In the genomic region with DNA sequence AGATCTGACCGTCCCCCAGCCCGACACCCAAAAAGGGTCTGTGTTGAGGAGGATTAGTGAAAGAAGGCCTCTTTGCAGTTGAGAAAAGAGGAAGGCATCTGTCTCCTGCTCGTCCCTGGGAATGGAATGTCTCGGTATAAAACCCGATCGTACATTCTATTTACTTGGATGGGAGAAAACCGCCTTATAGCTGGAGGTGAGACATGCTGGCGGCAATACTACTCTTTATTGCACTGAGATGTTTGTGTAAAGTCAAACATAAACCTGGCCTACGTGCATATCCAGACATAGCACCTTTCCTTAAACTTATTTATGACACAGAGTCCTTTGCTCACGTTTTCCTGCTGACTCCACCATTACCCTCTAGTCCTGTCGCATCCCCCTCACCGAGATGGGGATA, we compare ENCODE assay signal across 21 cellular contexts. TPM values are rescaled to one million over a fixed set of nuclear protein-coding genes. Genes with fewer than 3 reads are reported as not detected.
DNase-seq lines count a peak whose midpoint lies in the region; ATAC-seq and TF ChIP-seq lines count a peak whose summit lies in the region.
"Had no signal": no experiment of that assay in that cellular context is flagged by ENCODE, and none has a peak within 500 bp of the region (broad histone marks: within the 10 kb centered on the region; RNA-seq: fewer than 3 reads in every experiment).

No MANE protein-coding gene starts in this region.

- no peaks in the 10 kb centered on the region for H3K27me3 ChIP-seq in endodermal cell (ENCODE audit: control insufficient read depth, insufficient read depth, low read length, poor library complexity, severe bottlenecking)
- no peaks in the 10 kb centered on the region for H3K27me3 ChIP-seq in neuronal stem cell (ENCODE audit: control insufficient read depth in 3 of 3, insufficient read depth in 3 of 3, low read depth in 1 of 3, low read length in 3 of 3)
- no peaks in the 10 kb centered on the region for H3K27me3 ChIP-seq in dorsolateral prefrontal cortex
- H3K27me3 ChIP-seq: BE2C, SJCRH30 had no signal

- no peak overlapping the region for H3K18ac ChIP-seq in neuronal stem cell (ENCODE audit: low read length)

- H2BK120ac ChIP-seq in neuronal stem cell (ENCODE audit: low read depth, low read length): no peak overlapping the region

- no peak overlapping the region for H3K4me3 Mint-ChIP-seq in endodermal cell

- no peak overlapping the region for H3K23ac ChIP-seq in neuronal stem cell (ENCODE audit: low read depth, low read length, poor library complexity)

- no peak overlapping the region for H3K4ac ChIP-seq in neuronal stem cell (ENCODE audit: low read length)

- H3K9me3 ChIP-seq in endodermal cell (ENCODE audit: control insufficient read depth, low read length): no peaks in the 10 kb centered on the region
- no peaks in the 10 kb centered on the region for H3K9me3 ChIP-seq in neuronal stem cell (replicated peaks in 1 of 2; ENCODE audit: control insufficient read depth in 2 of 2, insufficient read depth in 1 of 2, low read depth in 1 of 2, low read length in 2 of 2)
- H3K9me3 ChIP-seq: BE2C, SJCRH30 had no signal

- no peak overlapping the region for H4K91ac ChIP-seq in neuronal stem cell (ENCODE audit: low read depth, low read length, poor library complexity)

- H3K9ac ChIP-seq in endodermal cell (ENCODE audit: extremely low read depth, low read length, poor library complexity, severe bottlenecking) (no peak overlapping the region), neuronal stem cell (ENCODE audit: low read depth, low read length, poor library complexity) (no peak overlapping the region)

- no peak overlapping the region for H3K27ac ChIP-seq in endodermal cell (ENCODE audit: low read depth, low read length)
- H3K27ac ChIP-seq in neuronal stem cell (replicated peaks; ENCODE audit: low read length): peak overlapping the region; percentile 59
- H3K27ac ChIP-seq in dorsolateral prefrontal cortex: peak overlapping the region in 1 of 59 donors; percentile 11
- H3K27ac ChIP-seq: 22Rv1, RWPE1, SJCRH30 had no signal

- no peak overlapping the region for H2BK12ac ChIP-seq in neuronal stem cell (ENCODE audit: low read length)

- no peak overlapping the region for H3K4me2 ChIP-seq in neuronal stem cell (ENCODE audit: insufficient read depth, low read length, poor library complexity, severe bottlenecking)

- H3K27me3 Mint-ChIP-seq in endodermal cell (ENCODE audit: insufficient read depth): no peaks in the 10 kb centered on the region
- H3K27me3 Mint-ChIP-seq: CD4-positive, alpha-beta memory T cell had no signal

- peaks cover 60% of the 10 kb centered on the region for H3K36me3 Mint-ChIP-seq in endodermal cell (ENCODE audit: low read depth)

- H2AK5ac ChIP-seq in neuronal stem cell (ENCODE audit: low read depth, low read length): no peak overlapping the region

- intact Hi-C loops in dorsolateral prefrontal cortex (cut with DNase I): no loop called here

- no peak overlapping the region for H3K4me3 ChIP-seq in endodermal cell (ENCODE audit: low read length)
- no peak overlapping the region for H3K4me3 ChIP-seq in neuronal stem cell (ENCODE audit: low read length in 2 of 2)
- H3K4me3 ChIP-seq in dorsolateral prefrontal cortex: no peak overlapping the region
- H3K4me3 ChIP-seq: SJCRH30 had no signal

- TF ChIP-seq CTCF in endodermal cell (conservative IDR thresholded peaks at IDR 0.05) (no peak), dorsolateral prefrontal cortex (IDR thresholded peaks at IDR 0.05 in 54 of 56, conservative IDR thresholded peaks at IDR 0.05 in 2 of 56; ENCODE audit: low read depth in 1 of 56, partially characterized antibody in 56 of 56) (no peak)

- H3K4me1 ChIP-seq in endodermal cell (ENCODE audit: control insufficient read depth, insufficient read depth, low read length) (no peaks in the 10 kb centered on the region), neuronal stem cell (ENCODE audit: control insufficient read depth in 2 of 2, insufficient read depth in 1 of 2, low read depth in 1 of 2, low read length in 2 of 2) (peaks cover 10% of the 10 kb centered on the region in 2 donors)
- H3K4me1 ChIP-seq: BE2C, SJCRH30 had no signal

- DNase-seq in NCI-H82 (lab: John Stamatoyannopoulos, UW) (peak; percentile 58), NCI-H82 treated with DMSO at 0.1 percent for 48 hours (lab: John Stamatoyannopoulos, UW; ENCODE audit: unreplicated experiment) (no peak), endodermal cell (no peak), neuronal stem cell (ENCODE audit: low spot score) (no peak), dorsolateral prefrontal cortex (no peak), nucleus accumbens (lab: John Stamatoyannopoulos, UW) (no peak)
- DNase-seq: BE2C; CD4-positive, alpha-beta memory T cell; DMS79; KBM-7; NCI-H1048; NCI-H1436 treated with DMSO at 0.1 percent for 48 hours; NCI-H2029 treated with DMSO at 0.1 percent for 48 hours; NCI-H2171 treated with DMSO at 0.1 percent for 48 hours; NCI-H446 treated with DMSO at 0.1 percent for 48 hours; SJCRH30 had no signal

- 91 to 93% methylated on average over 9 to 12 of the region's 12 CpGs for WGBS in endodermal cell (ENCODE audit: insufficient coverage in 1 of 2, insufficient read length in 1 of 2), 2 experiments
- WGBS in neuronal stem cell (ENCODE audit: extremely low coverage in 2 of 2, insufficient read length in 2 of 2, insufficient replicate concordance in 1 of 2), 2 donors: no CpG with 5 or more reads among the region's 12 CpGs

- H3K36me3 ChIP-seq in endodermal cell (ENCODE audit: control insufficient read depth, insufficient read depth, low read length) (peaks cover 67% of the 10 kb centered on the region), neuronal stem cell (replicated peaks in 1 of 2; ENCODE audit: control insufficient read depth in 2 of 2, insufficient read depth in 2 of 2, low read length in 2 of 2) (peaks cover 8 to 82% of the 10 kb centered on the region in 2 donors)

- no peak overlapping the region for H3K14ac ChIP-seq in neuronal stem cell (ENCODE audit: low read length)

- H4K8ac ChIP-seq in neuronal stem cell (ENCODE audit: low read depth, low read length): no peak overlapping the region

- peaks cover 2% of the 10 kb centered on the region for H3K9me3 Mint-ChIP-seq in endodermal cell
- H3K9me3 Mint-ChIP-seq: CD4-positive, alpha-beta memory T cell had no signal

- ATAC-seq in GM18861 (IDR thresholded peaks at IDR 0.05; ENCODE audit: unreplicated experiment) (no peak), GM21737 (IDR thresholded peaks at IDR 0.05; ENCODE audit: unreplicated experiment) (no peak)
- ATAC-seq: HCT116 had no signal

- peaks cover 2% of the 10 kb centered on the region for H3K79me1 ChIP-seq in neuronal stem cell (ENCODE audit: low read depth, low read length)

- H2AFZ ChIP-seq in neuronal stem cell (ENCODE audit: low read length): no peak overlapping the region

- H3K4me1 Mint-ChIP-seq in endodermal cell: peaks cover 33% of the 10 kb centered on the region

- peak overlapping the region; percentile 79 for H3K27ac Mint-ChIP-seq in endodermal cell

- H2BK15ac ChIP-seq in neuronal stem cell (ENCODE audit: low read length): no peak overlapping the region

- H2BK5ac ChIP-seq in neuronal stem cell (ENCODE audit: low read length): no peak overlapping the region

RNA-seq across cellular contexts. Expression of gene TDP2, which starts 4.5 kb away (rescaled TPM):
- total RNA-seq in endodermal cell (10 to 100 TPM; 53.0 to 54.2 TPM), dorsolateral prefrontal cortex (10 to 100 TPM; 32.5 to 61.2 (median 49.0) TPM)
- polyA plus RNA-seq in endodermal cell (2013, experiment 1 of 2): 38.6 TPM
- 38.2 TPM for polyA plus RNA-seq in endodermal cell (2013, experiment 2 of 2)
- polyA plus RNA-seq in neuronal stem cell (2013, experiment 1 of 2): 40.1 TPM
- polyA plus RNA-seq in neuronal stem cell (2013, experiment 2 of 2): 39.9 TPM

RNA-seq across cellular contexts. Expression of gene ACOT13, which starts 4.7 kb away (rescaled TPM):
- total RNA-seq in endodermal cell (10 to 100 TPM; 36.2 to 43.1 TPM), dorsolateral prefrontal cortex (10 to 100 TPM; 13.5 to 34.9 (median 23.7) TPM)
- 39.2 TPM for polyA plus RNA-seq in endodermal cell (2013, experiment 1 of 2)
- polyA plus RNA-seq in endodermal cell (2013, experiment 2 of 2): 34.8 TPM
- polyA plus RNA-seq in neuronal stem cell (2013, experiment 1 of 2): 43.3 TPM
- polyA plus RNA-seq in neuronal stem cell (2013, experiment 2 of 2): 44.4 TPM

RNA-seq across cellular contexts. Expression of gene KIAA0319, which starts 16.2 kb away (rescaled TPM):
- total RNA-seq in endodermal cell (under 1 TPM; 0.48 to 0.75 TPM), dorsolateral prefrontal cortex (10 to 100 TPM in 119 of 120 experiments, 1 to 10 TPM in 1; 9.2 to 37.7 (median 25.0) TPM)
- polyA plus RNA-seq in endodermal cell (2013, experiment 1 of 2): 0.28 TPM
- 0.25 TPM for polyA plus RNA-seq in endodermal cell (2013, experiment 2 of 2)
- 0.35 TPM for polyA plus RNA-seq in neuronal stem cell (2013, experiment 1 of 2)
- 0.42 TPM for polyA plus RNA-seq in neuronal stem cell (2013, experiment 2 of 2)
- total RNA-seq: SJCRH30 had no signal

RNA-seq across cellular contexts. Expression of gene C6orf62, which starts 56.7 kb away (rescaled TPM):
- 100 to 1,000 TPM; 106 to 120 TPM for total RNA-seq in endodermal cell
- polyA plus RNA-seq in endodermal cell (2013, experiment 1 of 2): 83.3 TPM
- polyA plus RNA-seq in endodermal cell (2013, experiment 2 of 2): 74.9 TPM
- polyA plus RNA-seq in neuronal stem cell (2013, experiment 1 of 2): 51.6 TPM
- 52.1 TPM for polyA plus RNA-seq in neuronal stem cell (2013, experiment 2 of 2)
- total RNA-seq in dorsolateral prefrontal cortex: 100 to 1,000 TPM in 17 of 120 experiments, 10 to 100 TPM in 103; 62.2 to 116 (median 89.9) TPM

Comparison
In these comparisons a context has a peak if more than half of its experiments do, and no peak if none do; other contexts are left out.
1. RNA of gene KIAA0319, which starts 16.2 kb away (total RNA-seq): 9.2 to 37.7 TPM in dorsolateral prefrontal cortex; 0.48 to 0.75 TPM in endodermal cell; every median in the first group is over 4 times any median in the second.